In genomic region chr9:97418894-97419293, GRCh38 we compare ENCODE assay signal across 29 cellular contexts.
"Had no signal": no experiment of that assay in that cellular context is flagged by ENCODE, and none has a peak within 500 bp of the region (broad histone marks: within the 10 kb centered on the region; RNA-seq: fewer than 3 reads in every experiment).

No MANE protein-coding gene starts in this region.

- ATAC-seq: activated CD8-positive, alpha-beta memory T cell treated with anti-CD3 and anti-CD28 coated beads, Interleukin-2, amount 10 ng/mL, durations not matched to agents 7 days and 5 days; activated naive CD8-positive, alpha-beta T cell treated with anti-CD3 and anti-CD28 coated beads, Interleukin-2, amount 50 U/mL, for 24 hours; Panc1 had no signal

- H3K27ac Mint-ChIP-seq: activated CD4-positive, alpha-beta memory T cell treated with anti-CD3 and anti-CD28 coated beads, Interleukin-2, amount 10 ng/mL, durations not matched to agents 7 days and 5 days; activated CD8-positive, alpha-beta memory T cell treated with anti-CD3 and anti-CD28 coated beads, Interleukin-2, amount 10 ng/mL, durations not matched to agents 7 days and 5 days; activated naive CD4-positive, alpha-beta T cell treated with anti-CD3 and anti-CD28 coated beads, Interleukin-2, amount 10 ng/mL, durations not matched to agents 7 days and 5 days; activated naive CD8-positive, alpha-beta T cell; activated naive CD8-positive, alpha-beta T cell treated with anti-CD3 and anti-CD28 coated beads, Interleukin-2, amount 50 U/mL, for 24 hours had no signal

- H3K27me3 ChIP-seq: brain microvascular endothelial cell, SJCRH30 had no signal

- DNase-seq: activated CD4-positive, alpha-beta memory T cell treated with anti-CD3 and anti-CD28 coated beads, Interleukin-2, amount 10 ng/mL, durations not matched to agents 7 days and 5 days; activated CD4-positive, alpha-beta T cell treated with anti-CD3 and anti-CD28 coated beads for 1 hour; activated CD4-positive, alpha-beta T cell treated with anti-CD3 and anti-CD28 coated beads for 48 hours; activated CD4-positive, CD25-positive, alpha-beta regulatory T cell; activated CD8-positive, alpha-beta memory T cell treated with anti-CD3 and anti-CD28 coated beads for 24 hours; activated CD8-positive, alpha-beta memory T cell treated with anti-CD3 and anti-CD28 coated beads, Interleukin-2, amount 10 ng/mL, durations not matched to agents 7 days and 5 days; activated CD8-positive, alpha-beta memory T cell treated with anti-CD3 and anti-CD28 coated beads, Interleukin-2, amount 50 U/mL, for 48 hours; activated effector memory CD4-positive, alpha-beta T cell treated with Interleukin-2 at 50 U/mL for 16 hours; activated naive CD4-positive, alpha-beta T cell treated with anti-CD3 and anti-CD28 coated beads, Interleukin-2, amount 10 ng/mL, durations not matched to agents 7 days and 5 days; activated naive CD8-positive, alpha-beta T cell treated with anti-CD3 and anti-CD28 coated beads, Interleukin-2, amount 50 U/mL, for 24 hours; activated T-cell treated with anti-CD3 and anti-CD28 coated beads, Interleukin-2, amount 50 U/mL, for 48 hours; anterior cingulate cortex; central memory CD4-positive, alpha-beta T cell; Karpas-422; NCI-H1105; NCI-H1417 treated with DMSO at 0.1 percent for 48 hours; NCI-H187 treated with DMSO at 0.1 percent for 48 hours; NCI-H2081; NCI-H446 treated with DMSO at 0.1 percent for 48 hours; NCI-H524; SHP77; T-helper 1 cell; T1000; WERI-Rb-1 had no signal

- H3K9me3 ChIP-seq: SJCRH30 had no signal

- H3K4me3 ChIP-seq: SJCRH30, SK-N-MC had no signal

- H3K36me3 Mint-ChIP-seq: activated naive CD4-positive, alpha-beta T cell treated with anti-CD3 and anti-CD28 coated beads, Interleukin-2, amount 10 ng/mL, durations not matched to agents 7 days and 5 days had no signal

- H3K36me3 ChIP-seq: brain microvascular endothelial cell, SJCRH30, WERI-Rb-1 had no signal

- H3K27ac ChIP-seq: brain microvascular endothelial cell, SJCRH30, SK-N-MC, WERI-Rb-1 had no signal

- H3K9me3 Mint-ChIP-seq: activated naive CD4-positive, alpha-beta T cell treated with anti-CD3 and anti-CD28 coated beads, Interleukin-2, amount 10 ng/mL, durations not matched to agents 7 days and 5 days had no signal

- H3K27me3 Mint-ChIP-seq: activated CD4-positive, alpha-beta memory T cell treated with anti-CD3 and anti-CD28 coated beads, Interleukin-2, amount 10 ng/mL, durations not matched to agents 7 days and 5 days; activated naive CD4-positive, alpha-beta T cell treated with anti-CD3 and anti-CD28 coated beads, Interleukin-2, amount 10 ng/mL, durations not matched to agents 7 days and 5 days; activated naive CD8-positive, alpha-beta T cell; activated naive CD8-positive, alpha-beta T cell treated with anti-CD3 and anti-CD28 coated beads, Interleukin-2, amount 50 U/mL, for 24 hours had no signal

- H3K4me3 Mint-ChIP-seq: activated CD4-positive, alpha-beta memory T cell treated with anti-CD3 and anti-CD28 coated beads, Interleukin-2, amount 10 ng/mL, durations not matched to agents 7 days and 5 days; activated CD8-positive, alpha-beta memory T cell treated with anti-CD3 and anti-CD28 coated beads, Interleukin-2, amount 10 ng/mL, durations not matched to agents 7 days and 5 days; activated naive CD4-positive, alpha-beta T cell treated with anti-CD3 and anti-CD28 coated beads, Interleukin-2, amount 10 ng/mL, durations not matched to agents 7 days and 5 days; activated naive CD8-positive, alpha-beta T cell; activated naive CD8-positive, alpha-beta T cell treated with anti-CD3 and anti-CD28 coated beads, Interleukin-2, amount 50 U/mL, for 24 hours had no signal
